ENCODE assay signal across 16 cellular contexts in the genomic region with DNA sequence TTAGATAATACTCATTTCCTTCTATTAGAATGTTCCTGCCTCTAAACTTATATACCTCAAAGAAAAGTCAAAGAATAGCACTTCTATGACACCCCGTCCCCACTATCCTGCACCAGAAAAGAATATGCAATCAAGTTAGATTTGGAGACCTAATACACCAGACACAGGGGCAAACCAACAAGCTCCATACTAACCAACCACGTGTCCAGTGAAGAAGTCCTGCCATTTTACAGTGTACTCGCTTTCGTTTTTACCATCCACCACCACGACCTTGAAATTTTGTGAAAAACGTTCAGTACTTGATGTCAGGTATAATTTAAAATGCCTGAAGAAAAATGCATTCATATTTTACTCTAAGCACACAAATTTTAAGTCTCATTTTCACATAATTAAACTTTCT.
"Had no signal": no experiment of that assay in that cellular context is flagged by ENCODE, and none has a peak within 500 bp of the region (broad histone marks: within the 10 kb centered on the region; RNA-seq: fewer than 3 reads in every experiment).

No MANE protein-coding gene starts in this region.

- DNase-seq: activated CD4-positive, CD25-positive, alpha-beta regulatory T cell; activated naive CD4-positive, alpha-beta T cell treated with anti-CD3 and anti-CD28 coated beads, Interleukin-2, amount 10 ng/mL, durations not matched to agents 7 days and 5 days; activated T-cell treated with anti-CD3 and anti-CD28 coated beads for 4 hours; adrenal gland; dorsolateral prefrontal cortex; erythroblast; heart right ventricle; midbrain; stimulated activated CD4-positive, alpha-beta T cell treated with anti-CD3 and anti-CD28 coated beads, Interleukin-4, amount 100 ng/mL, for 24 hours; upper lobe of left lung had no signal

- H3K27ac Mint-ChIP-seq: activated naive CD4-positive, alpha-beta T cell treated with anti-CD3 and anti-CD28 coated beads, Interleukin-2, amount 10 ng/mL, durations not matched to agents 7 days and 5 days; activated T-helper 2 cell treated with anti-CD3 and anti-CD28 coated beads, Interferon-gamma antibody, Interleukin-2, Interleukin-4, amounts not matched to agents 10 μg/mL and 5 μg/mL and 100 μg/mL, durations not matched to agents 14 hours and 24 hours and 36 hours; stimulated activated naive CD8-positive, alpha-beta T cell treated with anti-CD3 and anti-CD28 coated beads, Interleukin-15, Interleukin-2, amounts not matched to agents 100 ng/mL and 50 ng/mL, for 24 hours had no signal

- H3K27me3 ChIP-seq: adrenal gland, cardiac muscle cell, dorsolateral prefrontal cortex, gastroesophageal sphincter, heart right ventricle, suprapubic skin, upper lobe of left lung had no signal

- H3K4me3 ChIP-seq: adrenal gland, cardiac muscle cell, gastroesophageal sphincter, skin epidermis, suprapubic skin, upper lobe of left lung had no signal

- H3K27me3 Mint-ChIP-seq: activated naive CD4-positive, alpha-beta T cell treated with anti-CD3 and anti-CD28 coated beads, Interleukin-2, amount 10 ng/mL, durations not matched to agents 7 days and 5 days; stimulated activated naive CD8-positive, alpha-beta T cell treated with anti-CD3 and anti-CD28 coated beads, Interleukin-15, Interleukin-2, amounts not matched to agents 100 ng/mL and 50 ng/mL, for 24 hours had no signal

- H3K4me3 Mint-ChIP-seq: activated naive CD4-positive, alpha-beta T cell treated with anti-CD3 and anti-CD28 coated beads, Interleukin-2, amount 10 ng/mL, durations not matched to agents 7 days and 5 days; stimulated activated naive CD8-positive, alpha-beta T cell treated with anti-CD3 and anti-CD28 coated beads, Interleukin-15, Interleukin-2, amounts not matched to agents 100 ng/mL and 50 ng/mL, for 24 hours had no signal

- H3K27ac ChIP-seq: cardiac muscle cell, suprapubic skin had no signal

- H3K9me3 Mint-ChIP-seq: activated naive CD4-positive, alpha-beta T cell treated with anti-CD3 and anti-CD28 coated beads, Interleukin-2, amount 10 ng/mL, durations not matched to agents 7 days and 5 days; activated T-helper 2 cell treated with anti-CD3 and anti-CD28 coated beads, Interferon-gamma antibody, Interleukin-2, Interleukin-4, amounts not matched to agents 10 μg/mL and 5 μg/mL and 100 μg/mL, durations not matched to agents 14 hours and 24 hours and 36 hours; stimulated activated naive CD8-positive, alpha-beta T cell treated with anti-CD3 and anti-CD28 coated beads, Interleukin-15, Interleukin-2, amounts not matched to agents 100 ng/mL and 50 ng/mL, for 24 hours had no signal

- ATAC-seq: gastroesophageal sphincter, heart right ventricle had no signal

- H3K9me3 ChIP-seq: adrenal gland, gastroesophageal sphincter, heart right ventricle, suprapubic skin, upper lobe of left lung had no signal
